Comparison of ENCODE assay signal across 8 cellular contexts in the genomic region with DNA sequence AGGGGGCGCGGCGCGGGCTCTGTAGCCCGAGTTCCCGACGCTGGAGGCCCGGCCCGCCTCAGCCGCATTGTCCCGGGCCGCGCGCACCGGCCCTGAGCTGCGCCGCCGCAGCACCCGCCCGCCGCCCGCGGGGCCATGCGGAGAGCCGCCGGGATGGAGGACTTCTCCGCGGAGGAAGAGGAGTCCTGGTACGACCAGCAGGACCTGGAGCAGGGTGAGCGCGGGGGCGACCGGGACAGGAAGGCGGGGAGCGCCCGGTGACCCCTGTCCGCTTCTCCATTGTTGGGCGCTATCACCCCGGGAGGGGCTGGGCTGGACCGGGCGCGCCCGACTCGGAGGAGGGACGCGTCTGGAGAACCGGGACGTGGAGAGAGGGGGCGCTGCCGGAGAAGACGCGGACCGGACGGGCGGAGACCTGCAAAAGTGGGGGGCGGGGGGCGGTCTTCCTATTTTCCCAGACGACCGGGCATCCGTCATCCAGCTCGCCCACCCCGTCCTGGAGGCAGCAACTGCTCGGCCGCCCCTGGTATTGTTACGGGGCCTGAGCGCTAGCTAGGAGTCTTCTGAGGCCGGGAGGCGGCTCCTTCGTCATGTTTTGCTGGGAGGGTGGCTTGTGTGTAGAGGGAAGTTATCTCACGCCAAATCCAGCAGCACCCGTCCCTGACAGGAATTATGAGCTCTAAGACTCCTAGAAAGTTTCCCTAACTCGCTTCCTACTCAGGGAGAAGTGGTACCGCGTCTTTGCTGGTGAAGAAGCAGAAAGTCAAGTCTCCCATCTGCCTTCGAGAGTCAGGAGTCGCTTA. TPM values are rescaled to one million over a fixed set of nuclear protein-coding genes. Genes with fewer than 3 reads are reported as not detected.
DNase-seq lines count a peak whose midpoint lies in the region; ATAC-seq and TF ChIP-seq lines count a peak whose summit lies in the region.

No MANE protein-coding gene starts in this region.

- no peaks in the 10 kb centered on the region for H3K9me2 ChIP-seq in DOHH2 (replicated peaks; ENCODE audit: control insufficient read depth, low read length)

- 0 to 5% methylated on average over 6 to 66 of the region's 76 CpGs for WGBS in testis, 2 donors

- H3K79me2 ChIP-seq in DOHH2 (ENCODE audit: control insufficient read depth, low read length) = no peaks in the 10 kb centered on the region

- intact Hi-C loops in testis (cut with DNase I; ENCODE audit: low total_unique reads) = no loop called here

- no peak for TF ChIP-seq POLR2A in testis (IDR thresholded peaks at IDR 0.05)

- H3K27me3 ChIP-seq in DOHH2 (ENCODE audit: control insufficient read depth, low read length) (peaks cover 42% of the 10 kb centered on the region), testis (no peaks in the 10 kb centered on the region)

- no peaks in the 10 kb centered on the region for H3K9me3 ChIP-seq in DOHH2 (ENCODE audit: control insufficient read depth, insufficient read depth, low read length)
- H3K9me3 ChIP-seq in testis = no peaks in the 10 kb centered on the region

- peak overlapping the region; percentile 78 for H3K4me2 ChIP-seq in DOHH2 (ENCODE audit: low read length)

- H3K36me3 ChIP-seq in DOHH2 (ENCODE audit: control insufficient read depth, low read length) = no peaks in the 10 kb centered on the region
- no peaks in the 10 kb centered on the region for H3K36me3 ChIP-seq in testis (ENCODE audit: low read depth, missing control alignments)

- ATAC-seq in GM21576 (IDR thresholded peaks at IDR 0.05; ENCODE audit: unreplicated experiment) = peak; percentile 13
- peak; percentile 49 for ATAC-seq in esophagus mucosa

- H3K4me1 ChIP-seq in DOHH2 (ENCODE audit: control insufficient read depth, low read length) (peaks cover 17% of the 10 kb centered on the region), testis (peaks cover 19% of the 10 kb centered on the region)

- H3K4me3 ChIP-seq in DOHH2 (ENCODE audit: low read length) (peak overlapping the region; percentile 70), testis (peak overlapping the region; percentile 75 to 84)

- DNase-seq in Kasumi-1 (lab: John Stamatoyannopoulos, UW) (peak; percentile 73 to 74), middle frontal gyrus (ENCODE audit: extremely low spot score, low spot score) (peak; percentile 40), testis (peak; percentile 85), germinal center (ENCODE audit: low spot score) (no peak)
- peak; percentile 8 for DNase-seq in activated CD4-positive, alpha-beta T cell treated with anti-CD3 and anti-CD28 coated beads, Interleukin-2, amount 50 U/mL, for 1 hour

- no peak overlapping the region for H3K27ac ChIP-seq in DOHH2 (ENCODE audit: low read depth, low read length)
- H3K27ac ChIP-seq in testis = peak overlapping the region; percentile 76 to 94

- TF ChIP-seq CTCF in DOHH2 (IDR thresholded peaks at IDR 0.05; ENCODE audit: low read depth, low read length, poor library complexity, severe bottlenecking) (no peak), testis (IDR thresholded peaks at IDR 0.05) (peak in 1 of 3 experiments; percentile 31)

- no peaks in the 10 kb centered on the region for H4K20me1 ChIP-seq in DOHH2 (ENCODE audit: control insufficient read depth, insufficient read depth, low read depth, low read length)

- H3F3A ChIP-seq in DOHH2 (ENCODE audit: control insufficient read depth, insufficient read depth) = no peaks in the 10 kb centered on the region

RNA-seq across cellular contexts. Expression of a gene that starts 0.7 kb away (rescaled TPM):
- total RNA-seq in esophagus mucosa (2.7 TPM), testis (10 to 100 TPM; 39.5 to 39.6 TPM)
- 16.6 TPM for polyA plus RNA-seq in testis (ENCODE audit: insufficient read depth, low read depth, low replicate concordance)

RNA-seq across cellular contexts. Expression of a gene that starts 15.6 kb away (rescaled TPM):
- total RNA-seq in esophagus mucosa (3.1 TPM), testis (10 to 100 TPM; 40.9 to 45.8 TPM)
- polyA plus RNA-seq in testis (ENCODE audit: insufficient read depth, low read depth, low replicate concordance) = 18.6 TPM

RNA-seq across cellular contexts. Expression of a gene that starts 24.4 kb away (rescaled TPM):
- total RNA-seq in esophagus mucosa = 47.8 TPM
- total RNA-seq in testis = 10 to 100 TPM; 24.3 to 38.1 TPM
- polyA plus RNA-seq in testis (ENCODE audit: insufficient read depth, low read depth, low replicate concordance) = 20.9 TPM

RNA-seq across cellular contexts. Expression of a gene that starts 52.4 kb away (rescaled TPM):
- total RNA-seq in esophagus mucosa = 14.7 TPM
- under 1 TPM in 1 of 2 donors, not detected in 1; 0.12 TPM for total RNA-seq in testis
- polyA plus RNA-seq in testis (ENCODE audit: insufficient read depth, low read depth, low replicate concordance) = not detected

RNA-seq across cellular contexts. Expression of a gene that starts 58.7 kb away (rescaled TPM):
- total RNA-seq in esophagus mucosa = 314 TPM
- 100 to 1,000 TPM; 126 to 148 TPM for total RNA-seq in testis
- 190 TPM for polyA plus RNA-seq in testis (ENCODE audit: insufficient read depth, low read depth, low replicate concordance)

Comparison
In these comparisons a context has a peak if more than half of its experiments do, and no peak if none do; other contexts are left out.
1. RNA of a gene that starts 0.7 kb away (total RNA-seq): 39.5 to 39.6 TPM in testis; 2.7 TPM in esophagus mucosa (single experiment); every median in the first group is over 10 times any median in the second.
2. RNA of a gene that starts 15.6 kb away (total RNA-seq): 40.9 to 45.8 TPM in testis; 3.1 TPM in esophagus mucosa (single experiment); every median in the first group is over 10 times any median in the second.